ENCODE assay signal across 3 cellular contexts in genomic region chr4:184115399-184115798, GRCh38.
TF ChIP-seq lines count a peak whose summit lies in the region.

No MANE protein-coding gene starts in this region.

TF ChIP-seq in HepG2, 621 proteins besides CTCF, POLR2A, EP300 and RAD21:
- TF ChIP-seq TEF (CRISPR knock-in tag; IDR thresholded peaks at IDR 0.05) (no peak), PRDM4 (CRISPR knock-in tag; IDR thresholded peaks at IDR 0.05; ENCODE audit: borderline replicate concordance) (no peak), ZNF841 (CRISPR knock-in tag; IDR thresholded peaks at IDR 0.05; ENCODE audit: borderline replicate concordance) (no peak), STAG1 (CRISPR knock-in tag; IDR thresholded peaks at IDR 0.05) (peak; percentile 40)
- TF ChIP-seq, protein P1, sequence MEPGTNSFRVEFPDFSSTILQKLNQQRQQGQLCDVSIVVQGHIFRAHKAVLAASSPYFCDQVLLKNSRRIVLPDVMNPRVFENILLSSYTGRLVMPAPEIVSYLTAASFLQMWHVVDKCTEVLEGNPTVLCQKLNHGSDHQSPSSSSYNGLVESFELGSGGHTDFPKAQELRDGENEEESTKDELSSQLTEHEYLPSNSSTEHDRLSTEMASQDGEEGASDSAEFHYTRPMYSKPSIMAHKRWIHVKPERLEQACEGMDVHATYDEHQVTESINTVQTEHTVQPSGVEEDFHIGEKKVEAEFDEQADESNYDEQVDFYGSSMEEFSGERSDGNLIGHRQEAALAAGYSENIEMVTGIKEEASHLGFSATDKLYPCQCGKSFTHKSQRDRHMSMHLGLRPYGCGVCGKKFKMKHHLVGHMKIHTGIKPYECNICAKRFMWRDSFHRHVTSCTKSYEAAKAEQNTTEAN (CRISPR knock-in tag; conservative IDR thresholded peaks at IDR 0.05): no peak

TF ChIP-seq in H1, 55 proteins besides CTCF, POLR2A, EP300 and RAD21:
- no peak for TF ChIP-seq CREB1 (IDR thresholded peaks at IDR 0.05)
- no peak for TF ChIP-seq KDM4A (IDR thresholded peaks at IDR 0.05; ENCODE audit: low read depth, low read length, severe bottlenecking)
- TF ChIP-seq RNF2 (IDR thresholded peaks at IDR 0.05; ENCODE audit: borderline replicate concordance, low read depth, low read length, missing control alignments, poor library complexity, severe bottlenecking): no peak
- no peak for TF ChIP-seq HDAC6 (IDR thresholded peaks at IDR 0.05; ENCODE audit: low read depth, low read length)
- TF ChIP-seq TCF12 (IDR thresholded peaks at IDR 0.05; ENCODE audit: low read depth, low read length): no peak
- no peak for TF ChIP-seq SP2 (IDR thresholded peaks at IDR 0.05; ENCODE audit: low read length)
- no peak for TF ChIP-seq NANOG (IDR thresholded peaks at IDR 0.05; ENCODE audit: insufficient read depth, low read depth, low read length, poor library complexity, severe bottlenecking)
- no peak for TF ChIP-seq FOSL1 (IDR thresholded peaks at IDR 0.05; ENCODE audit: insufficient read depth, low read depth, low read length)
- no peak for TF ChIP-seq JUN (IDR thresholded peaks at IDR 0.05; ENCODE audit: low read depth, low read length)
- TF ChIP-seq POLR2AphosphoS5 (IDR thresholded peaks at IDR 0.05; ENCODE audit: low read depth, low read length): no peak
- TF ChIP-seq, protein P2, sequence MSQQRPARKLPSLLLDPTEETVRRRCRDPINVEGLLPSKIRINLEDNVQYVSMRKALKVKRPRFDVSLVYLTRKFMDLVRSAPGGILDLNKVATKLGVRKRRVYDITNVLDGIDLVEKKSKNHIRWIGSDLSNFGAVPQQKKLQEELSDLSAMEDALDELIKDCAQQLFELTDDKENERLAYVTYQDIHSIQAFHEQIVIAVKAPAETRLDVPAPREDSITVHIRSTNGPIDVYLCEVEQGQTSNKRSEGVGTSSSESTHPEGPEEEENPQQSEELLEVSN (IDR thresholded peaks at IDR 0.05): no peak
- TF ChIP-seq SIN3A (conservative IDR thresholded peaks at IDR 0.05 in 1 of 2, IDR thresholded peaks at IDR 0.05 in 1 of 2; ENCODE audit: low read depth in 1 of 2, low read length in 2 of 2): no peak
- no peak for TF ChIP-seq KDM1A (IDR thresholded peaks at IDR 0.05; ENCODE audit: borderline replicate concordance, low read length)
- TF ChIP-seq TEAD4 (IDR thresholded peaks at IDR 0.05; ENCODE audit: low read depth, low read length): no peak
- TF ChIP-seq RXRA (IDR thresholded peaks at IDR 0.05; ENCODE audit: insufficient read depth, low read depth, low read length): no peak
- no peak for TF ChIP-seq GTF2F1 (IDR thresholded peaks at IDR 0.05; ENCODE audit: borderline replicate concordance, low read depth, low read length)
- TF ChIP-seq RBBP5 (IDR thresholded peaks at IDR 0.05; ENCODE audit: borderline replicate concordance, low read depth, low read length): no peak
- no peak for TF ChIP-seq NRF1 (IDR thresholded peaks at IDR 0.05; ENCODE audit: low read depth, low read length)
- TF ChIP-seq KDM5A (IDR thresholded peaks at IDR 0.05; ENCODE audit: low read length): no peak

TF ChIP-seq in HEK293T, 16 proteins besides CTCF, POLR2A, EP300 and RAD21:
- TF ChIP-seq, protein P3, sequence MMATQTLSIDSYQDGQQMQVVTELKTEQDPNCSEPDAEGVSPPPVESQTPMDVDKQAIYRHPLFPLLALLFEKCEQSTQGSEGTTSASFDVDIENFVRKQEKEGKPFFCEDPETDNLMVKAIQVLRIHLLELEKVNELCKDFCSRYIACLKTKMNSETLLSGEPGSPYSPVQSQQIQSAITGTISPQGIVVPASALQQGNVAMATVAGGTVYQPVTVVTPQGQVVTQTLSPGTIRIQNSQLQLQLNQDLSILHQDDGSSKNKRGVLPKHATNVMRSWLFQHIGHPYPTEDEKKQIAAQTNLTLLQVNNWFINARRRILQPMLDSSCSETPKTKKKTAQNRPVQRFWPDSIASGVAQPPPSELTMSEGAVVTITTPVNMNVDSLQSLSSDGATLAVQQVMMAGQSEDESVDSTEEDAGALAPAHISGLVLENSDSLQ (IDR thresholded peaks at IDR 0.05): no peak
- TF ChIP-seq ELF4 (IDR thresholded peaks at IDR 0.05): no peak
